1 cellular context compared by ENCODE assay signal in the genomic region with DNA sequence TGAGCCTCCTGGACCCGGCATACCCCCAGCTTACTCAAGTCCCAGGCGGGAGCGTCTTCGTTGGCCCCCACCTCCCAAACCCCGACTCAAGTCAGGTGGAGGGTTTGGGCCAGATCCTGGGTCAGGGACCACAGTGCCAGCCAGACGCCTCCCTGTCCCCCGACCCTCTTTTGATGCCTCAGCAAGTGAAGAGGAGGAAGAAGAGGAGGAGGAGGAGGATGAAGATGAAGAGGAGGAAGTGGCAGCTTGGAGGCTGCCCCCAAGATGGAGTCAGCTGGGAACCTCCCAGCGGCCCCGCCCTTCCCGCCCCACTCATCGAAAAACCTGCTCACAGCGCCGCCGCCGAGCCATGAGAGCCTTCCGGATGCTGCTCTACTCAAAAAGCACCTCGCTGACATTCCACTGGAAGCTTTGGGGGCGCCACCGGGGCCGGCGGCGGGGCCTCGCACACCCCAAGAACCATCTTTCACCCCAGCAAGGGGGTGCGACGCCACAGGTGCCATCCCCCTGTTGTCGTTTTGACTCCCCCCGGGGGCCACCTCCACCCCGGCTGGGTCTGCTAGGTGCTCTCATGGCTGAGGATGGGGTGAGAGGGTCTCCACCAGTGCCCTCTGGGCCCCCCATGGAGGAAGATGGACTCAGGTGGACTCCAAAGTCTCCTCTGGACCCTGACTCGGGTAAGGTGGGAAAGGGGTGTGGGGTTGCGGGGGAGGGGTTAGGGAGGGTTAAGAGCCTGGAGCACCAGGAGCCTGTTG.
TF ChIP-seq lines count a peak whose summit lies in the region.

No MANE protein-coding gene starts in this region.

TF ChIP-seq in IMR-90, 13 proteins besides CTCF, POLR2A, EP300 and RAD21:
- TF ChIP-seq MXI1 (IDR thresholded peaks at IDR 0.05; ENCODE audit: borderline replicate concordance, low read depth, low read length): no peak
- no peak for TF ChIP-seq RCOR1 (IDR thresholded peaks at IDR 0.05; ENCODE audit: insufficient replicate concordance, low read length)
- TF ChIP-seq RFX5 (IDR thresholded peaks at IDR 0.05; ENCODE audit: low read depth, low read length): no peak
- TF ChIP-seq SMC3 (IDR thresholded peaks at IDR 0.05; ENCODE audit: low read depth, low read length): no peak
- TF ChIP-seq MAZ (IDR thresholded peaks at IDR 0.05; ENCODE audit: borderline replicate concordance, low read depth, low read length): no peak
- no peak for TF ChIP-seq FOS (IDR thresholded peaks at IDR 0.05; ENCODE audit: low read depth, low read length)
- TF ChIP-seq, protein P1, sequence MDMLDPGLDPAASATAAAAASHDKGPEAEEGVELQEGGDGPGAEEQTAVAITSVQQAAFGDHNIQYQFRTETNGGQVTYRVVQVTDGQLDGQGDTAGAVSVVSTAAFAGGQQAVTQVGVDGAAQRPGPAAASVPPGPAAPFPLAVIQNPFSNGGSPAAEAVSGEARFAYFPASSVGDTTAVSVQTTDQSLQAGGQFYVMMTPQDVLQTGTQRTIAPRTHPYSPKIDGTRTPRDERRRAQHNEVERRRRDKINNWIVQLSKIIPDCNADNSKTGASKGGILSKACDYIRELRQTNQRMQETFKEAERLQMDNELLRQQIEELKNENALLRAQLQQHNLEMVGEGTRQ (IDR thresholded peaks at IDR 0.05; ENCODE audit: low read depth, low read length): no peak
- TF ChIP-seq MAFK (IDR thresholded peaks at IDR 0.05; ENCODE audit: low read depth, low read length): no peak
- TF ChIP-seq CEBPB (IDR thresholded peaks at IDR 0.05; ENCODE audit: low read depth, low read length): no peak
TF ChIP-seq in IMR-90: peak in this region for 0.
